In genomic region chr11:134734894-134735293, GRCh38 we compare ENCODE assay signal across 15 cellular contexts.
"Had no signal": no experiment of that assay in that cellular context is flagged by ENCODE, and none has a peak within 500 bp of the region (broad histone marks: within the 10 kb centered on the region; RNA-seq: fewer than 3 reads in every experiment).

No MANE protein-coding gene starts in this region.

- DNase-seq: activated CD4-positive, alpha-beta T cell treated with anti-CD3 and anti-CD28 coated beads for 36 hours; activated CD4-positive, alpha-beta T cell treated with anti-CD3 and anti-CD28 coated beads, Interleukin-2, amount 50 U/mL, for 48 hours; activated naive CD4-positive, alpha-beta T cell treated with anti-CD3 and anti-CD28 coated beads for 36 hours; cortex of kidney; kidney; midbrain; stimulated activated naive B cell treated with anti-CD40 and anti-IgM and Interleukin-4, amounts not matched to agents 10 μg/mL and 1 μg/mL and 100 μg/mL, for 72 hours had no signal

- H3K27me3 ChIP-seq: adrenal gland, tibial nerve had no signal

- ATAC-seq: activated CD4-positive, alpha-beta T cell treated with anti-CD3 and anti-CD28 coated beads for 36 hours; left lobe of liver; stimulated activated naive B cell treated with anti-CD40 and anti-IgM and Interleukin-4, amounts not matched to agents 10 μg/mL and 1 μg/mL and 100 μg/mL, for 72 hours; WTC11 had no signal

- H3K36me3 Mint-ChIP-seq: stimulated activated naive B cell treated with anti-CD40 and anti-IgM and Interleukin-4, amounts not matched to agents 10 μg/mL and 1 μg/mL and 100 μg/mL, for 72 hours; WTC11 had no signal

- H3K27ac Mint-ChIP-seq: activated CD4-positive, alpha-beta T cell treated with anti-CD3 and anti-CD28 coated beads for 36 hours; activated naive CD4-positive, alpha-beta T cell treated with anti-CD3 and anti-CD28 coated beads for 36 hours; activated T-helper 2 cell treated with anti-CD3 and anti-CD28 coated beads, Interferon-gamma antibody, Interleukin-2, Interleukin-4, amounts not matched to agents 10 μg/mL and 5 μg/mL and 100 μg/mL, durations not matched to agents 14 hours and 24 hours and 36 hours; stimulated activated naive B cell treated with anti-CD40 and anti-IgM and Interleukin-4, amounts not matched to agents 10 μg/mL and 1 μg/mL and 100 μg/mL, for 72 hours; T-helper 2 cell treated with Interferon-gamma antibody and Interleukin-4, amounts not matched to agents 5 μg/mL and 100 μg/mL, for 36 hours; WTC11 had no signal

- H3K9me3 Mint-ChIP-seq: activated naive CD4-positive, alpha-beta T cell treated with anti-CD3 and anti-CD28 coated beads for 36 hours; activated T-helper 2 cell treated with anti-CD3 and anti-CD28 coated beads, Interferon-gamma antibody, Interleukin-2, Interleukin-4, amounts not matched to agents 10 μg/mL and 5 μg/mL and 100 μg/mL, durations not matched to agents 14 hours and 24 hours and 36 hours; stimulated activated naive B cell treated with anti-CD40 and anti-IgM and Interleukin-4, amounts not matched to agents 10 μg/mL and 1 μg/mL and 100 μg/mL, for 72 hours; T-helper 2 cell treated with Interferon-gamma antibody and Interleukin-4, amounts not matched to agents 5 μg/mL and 100 μg/mL, for 36 hours had no signal

- H3K9me3 ChIP-seq: adrenal gland, tibial nerve had no signal

- H3K4me1 ChIP-seq: tibial nerve had no signal

- H3K4me3 ChIP-seq: adrenal gland, lung, SK-N-MC, tibial nerve had no signal

- H3K36me3 ChIP-seq: adrenal gland, tibial nerve had no signal

- H3K4me3 Mint-ChIP-seq: activated CD4-positive, alpha-beta T cell treated with anti-CD3 and anti-CD28 coated beads for 36 hours; activated naive CD4-positive, alpha-beta T cell treated with anti-CD3 and anti-CD28 coated beads for 36 hours; stimulated activated naive B cell treated with anti-CD40 and anti-IgM and Interleukin-4, amounts not matched to agents 10 μg/mL and 1 μg/mL and 100 μg/mL, for 72 hours; T-helper 2 cell treated with Interferon-gamma antibody and Interleukin-4, amounts not matched to agents 5 μg/mL and 100 μg/mL, for 36 hours; WTC11 had no signal

- H3K27ac ChIP-seq: adrenal gland, SK-N-MC, tibial nerve had no signal

- H3K4me1 Mint-ChIP-seq: activated CD4-positive, alpha-beta T cell treated with anti-CD3 and anti-CD28 coated beads for 36 hours; stimulated activated naive B cell treated with anti-CD40 and anti-IgM and Interleukin-4, amounts not matched to agents 10 μg/mL and 1 μg/mL and 100 μg/mL, for 72 hours had no signal
